8 cellular contexts compared by ENCODE assay signal in the genomic region with DNA sequence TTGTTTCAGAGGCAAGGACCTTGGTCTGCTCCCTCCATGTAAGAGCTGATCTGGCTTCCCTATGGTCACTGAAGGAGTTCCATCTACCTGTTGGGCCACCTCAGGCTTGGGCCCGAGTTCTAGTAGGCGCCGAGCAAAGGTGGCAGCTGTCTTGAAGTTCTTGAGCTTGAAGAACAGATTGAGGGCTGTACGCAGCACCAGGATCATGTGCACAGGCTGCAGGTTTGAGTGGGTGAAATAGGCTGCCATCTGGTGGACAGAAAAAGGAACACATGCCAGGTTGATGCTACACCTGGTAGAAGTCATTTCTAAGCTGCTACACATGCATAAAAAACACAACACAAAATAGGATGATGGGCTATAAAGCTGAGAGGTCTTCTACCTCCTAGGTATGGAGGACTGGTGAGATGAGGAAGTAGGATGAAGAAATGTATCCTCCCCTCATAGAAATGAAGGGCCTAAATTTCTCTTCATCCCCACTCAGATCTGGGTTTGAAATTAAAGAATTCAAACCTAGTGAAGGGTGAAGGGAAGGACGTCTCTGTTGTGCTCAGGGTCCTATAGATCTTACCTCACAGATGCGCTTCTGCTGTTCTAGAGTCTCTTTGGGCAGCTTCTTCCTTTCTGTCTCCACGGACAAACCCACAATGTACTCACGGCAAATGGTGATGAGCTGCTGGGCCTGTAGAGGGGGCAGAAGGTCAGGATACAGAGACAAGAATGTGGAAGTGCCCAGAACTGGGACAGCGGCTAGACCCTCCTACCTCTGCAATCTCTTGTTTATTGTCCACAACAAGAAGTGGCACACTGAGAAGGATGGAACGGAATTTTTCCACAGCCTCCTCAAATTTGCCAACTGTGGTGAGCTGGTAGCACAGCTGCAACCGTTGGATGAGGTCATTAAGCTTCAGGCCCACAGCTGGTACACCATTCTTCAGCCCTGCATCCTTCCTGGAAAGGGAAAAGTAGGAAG. TPM values are rescaled to one million over a fixed set of nuclear protein-coding genes. Genes with fewer than 3 reads are reported as not detected.
A peak's percentile ranks its signal among the peaks of the same experiment; 100 is the strongest.
DNase-seq lines count a peak whose midpoint lies in the region; ATAC-seq and TF ChIP-seq lines count a peak whose summit lies in the region.

No MANE protein-coding gene starts in this region.

- TF ChIP-seq CTCF in GM12872 (IDR thresholded peaks at IDR 0.05; ENCODE audit: insufficient read depth, low read depth, low read length) (peak; percentile 86), choroid plexus epithelial cell (conservative IDR thresholded peaks at IDR 0.05; ENCODE audit: low read depth, low read length) (peak; percentile 81)

- peak; percentile 54 for ATAC-seq in HG03196 (IDR thresholded peaks at IDR 0.05; ENCODE audit: unreplicated experiment)
- peak; percentile 84 for ATAC-seq in left lobe of liver
- no peak for ATAC-seq in HG02884 (IDR thresholded peaks at IDR 0.05; ENCODE audit: unreplicated experiment)

- no peak overlapping the region for H3K4me3 ChIP-seq in choroid plexus epithelial cell (ENCODE audit: low read depth, low read length)

- DNase-seq in NCI-H510A treated with DMSO at 0.1 percent for 48 hours (lab: John Stamatoyannopoulos, UW): peak; percentile 75
- peak; percentile 51 to 65 for DNase-seq in activated CD4-positive, alpha-beta T cell treated with anti-CD3 and anti-CD28 coated beads for 4 hours
- DNase-seq in choroid plexus epithelial cell (ENCODE audit: low read depth): peak; percentile 90
- peak; percentile 66 for DNase-seq in left lobe of liver (ENCODE audit: low spot score)
- peak; percentile 44 to 57 for DNase-seq in stimulated activated CD4-positive, alpha-beta T cell treated with anti-CD3 and anti-CD28 coated beads, Interleukin-4, amount 100 ng/mL, for 4 hours

RNA-seq across cellular contexts. Expression of a gene that starts 6.6 kb away (rescaled TPM):
- total RNA-seq in left lobe of liver: 82.5 TPM

RNA-seq across cellular contexts. Expression of a gene that starts 29.2 kb away (rescaled TPM):
- total RNA-seq in left lobe of liver: 127 TPM

RNA-seq across cellular contexts. Expression of a gene that starts 51.5 kb away (rescaled TPM):
- 94.8 TPM for total RNA-seq in left lobe of liver

RNA-seq across cellular contexts. Expression of a gene that starts 51.6 kb away (rescaled TPM):
- 32.1 TPM for total RNA-seq in left lobe of liver
